ENCODE assay signal across 23 cellular contexts in genomic region chr12:9098115-9098452, GRCh38. TPM values are rescaled to one million over a fixed set of nuclear protein-coding genes. Genes with fewer than 3 reads are reported as not detected.
"Had no signal": no experiment of that assay in that cellular context is flagged by ENCODE, and none has a peak within 500 bp of the region (broad histone marks: within the 10 kb centered on the region; RNA-seq: fewer than 3 reads in every experiment).

No MANE protein-coding gene starts in this region.

- DNase-seq: dermis blood vessel endothelial cell; dorsolateral prefrontal cortex; effector CD4-positive, alpha-beta T cell; effector memory CD4-positive, alpha-beta T cell; foreskin keratinocyte; heart left ventricle; hypothalamus; immature natural killer cell; left cardiac atrium; left lung; left ventricle myocardium superior; lower lobe of right lung; mesenchymal stem cell; mucosa of descending colon had no signal

- H3K4me1 ChIP-seq: foreskin keratinocyte, left lung, lower lobe of right lung had no signal

- FAIRE-seq: colon, endothelial cell of umbilical vein, frontal cortex, islet of Langerhans, keratinocyte had no signal

- H3K79me2 ChIP-seq: hepatocyte had no signal

- H3K4me2 ChIP-seq: hepatocyte had no signal

- H3K27ac ChIP-seq: coronary artery, dorsolateral prefrontal cortex, esophagus muscularis mucosa, foreskin keratinocyte, gastroesophageal sphincter, heart left ventricle, hepatocyte, left lung, lower lobe of right lung had no signal

- H3K4me3 ChIP-seq: coronary artery, dorsolateral prefrontal cortex, esophagus muscularis mucosa, gastroesophageal sphincter, heart left ventricle, hepatocyte, left lung, lower lobe of right lung, mucosa of descending colon had no signal

- H2AFZ ChIP-seq: hepatocyte had no signal

- ATAC-seq: foreskin keratinocyte, gastroesophageal sphincter, heart left ventricle, left cardiac atrium, left lung, left ventricle myocardium superior, lower lobe of right lung, mucosa of descending colon had no signal

- H3K27me3 ChIP-seq: dorsolateral prefrontal cortex, esophagus muscularis mucosa, foreskin keratinocyte, gastroesophageal sphincter, heart left ventricle, hepatocyte, left lung had no signal

- H3K9me3 ChIP-seq: esophagus muscularis mucosa, gastroesophageal sphincter, heart left ventricle, left lung, lower lobe of right lung, mucosa of descending colon had no signal

RNA-seq across cellular contexts. Expression of gene A2M, which starts 17.6 kb away (rescaled TPM):
- total RNA-seq: foreskin keratinocyte had no signal
